ENCODE assay signal across 30 cellular contexts in genomic region chr18:79339094-79339908, GRCh38.
"Had no signal": no experiment of that assay in that cellular context is flagged by ENCODE, and none has a peak within 500 bp of the region (broad histone marks: within the 10 kb centered on the region; RNA-seq: fewer than 3 reads in every experiment).

No MANE protein-coding gene starts in this region.

- H3K9me3 ChIP-seq: esophagus muscularis mucosa, lower lobe of right lung, transverse colon, uterus had no signal

- H3K4me2 ChIP-seq: neural progenitor cell had no signal

- H3K4me1 ChIP-seq: esophagus muscularis mucosa, lower lobe of right lung, neural progenitor cell, uterus had no signal

- H3K27ac ChIP-seq: brain microvascular endothelial cell, esophagus muscularis mucosa, lower lobe of right lung, neural progenitor cell, skin epidermis, transverse colon, uterus, VCaP had no signal

- H3K27ac Mint-ChIP-seq: activated CD4-positive, alpha-beta memory T cell treated with anti-CD3 and anti-CD28 coated beads for 36 hours; activated naive CD4-positive, alpha-beta T cell treated with anti-CD3 and anti-CD28 coated beads for 36 hours; activated naive CD8-positive, alpha-beta T cell treated with anti-CD3 and anti-CD28 coated beads, Interleukin-2, amount 10 ng/mL, durations not matched to agents 7 days and 5 days; activated T-helper 1 cell treated with anti-CD3 and anti-CD28 coated beads, Interleukin-12 subunit alpha, Interleukin-12 subunit beta, Interleukin-2, Interleukin-4 antibody, amounts not matched to agents 30 ng/mL and 10 ng/mL and 1 ng/mL, durations not matched to agents 14 hours and 24 hours and 36 hours; natural killer cell; neural progenitor cell; stimulated activated naive B cell treated with anti-CD40 and anti-IgM and Interleukin-4, amounts not matched to agents 10 μg/mL and 1 μg/mL and 100 μg/mL, for 72 hours had no signal

- DNase-seq: activated CD4-positive, alpha-beta memory T cell treated with anti-CD3 and anti-CD28 coated beads for 36 hours; activated CD4-positive, alpha-beta T cell treated with anti-CD3 and anti-CD28 coated beads for 48 hours; activated CD8-positive, alpha-beta memory T cell treated with anti-CD3 and anti-CD28 coated beads, Interleukin-2, amount 50 U/mL, for 4 hours; activated effector memory CD4-positive, alpha-beta T cell treated with anti-CD3 and anti-CD28 coated beads, Interleukin-2, amount 50 U/mL, for 16 hours; activated naive CD4-positive, alpha-beta T cell treated with anti-CD3 and anti-CD28 coated beads for 36 hours; activated naive CD8-positive, alpha-beta T cell treated with anti-CD3 and anti-CD28 coated beads, Interleukin-2, amount 10 ng/mL, durations not matched to agents 7 days and 5 days; activated T-cell treated with anti-CD3 and anti-CD28 coated beads, Interleukin-2, amount 50 U/mL, for 1 hour; amniotic stem cell; brain microvascular endothelial cell; caudate nucleus; cortex of kidney; glutamatergic neuron; lower lobe of right lung; mesenchymal stem cell; natural killer cell; posterior cingulate gyrus; stimulated activated CD4-positive, alpha-beta T cell treated with anti-CD3 and anti-CD28 coated beads, Interleukin-1b, Interleukin-23, amount 100 ng/mL, for 48 hours; stimulated activated naive B cell treated with anti-CD40 and anti-IgM and Interleukin-4, amounts not matched to agents 10 μg/mL and 1 μg/mL and 100 μg/mL, for 72 hours; transverse colon; uterus had no signal

- H3K4me3 ChIP-seq: esophagus muscularis mucosa, lower lobe of right lung, neural progenitor cell, skin epidermis, transverse colon, uterus had no signal

- H2AFZ ChIP-seq: neural progenitor cell had no signal

- H3K27me3 ChIP-seq: brain microvascular endothelial cell, esophagus muscularis mucosa, neural progenitor cell, transverse colon, uterus had no signal

- H3K9ac ChIP-seq: neural progenitor cell had no signal

- ATAC-seq: left lobe of liver; lower lobe of right lung; natural killer cell; sciatic nerve; stimulated activated naive B cell treated with anti-CD40 and anti-IgM and Interleukin-4, amounts not matched to agents 10 μg/mL and 1 μg/mL and 100 μg/mL, for 72 hours had no signal

- H3K9me3 Mint-ChIP-seq: natural killer cell, neural progenitor cell had no signal

- FAIRE-seq: astrocyte, frontal cortex, TTC549 had no signal

- H3K4me3 Mint-ChIP-seq: activated CD4-positive, alpha-beta memory T cell treated with anti-CD3 and anti-CD28 coated beads for 36 hours; activated naive CD4-positive, alpha-beta T cell treated with anti-CD3 and anti-CD28 coated beads for 36 hours; activated naive CD8-positive, alpha-beta T cell treated with anti-CD3 and anti-CD28 coated beads, Interleukin-2, amount 10 ng/mL, durations not matched to agents 7 days and 5 days; activated T-helper 1 cell treated with anti-CD3 and anti-CD28 coated beads, Interleukin-12 subunit alpha, Interleukin-12 subunit beta, Interleukin-2, Interleukin-4 antibody, amounts not matched to agents 30 ng/mL and 10 ng/mL and 1 ng/mL, durations not matched to agents 14 hours and 24 hours and 36 hours; natural killer cell; neural progenitor cell; stimulated activated naive B cell treated with anti-CD40 and anti-IgM and Interleukin-4, amounts not matched to agents 10 μg/mL and 1 μg/mL and 100 μg/mL, for 72 hours had no signal

- H3K4me1 Mint-ChIP-seq: activated naive CD8-positive, alpha-beta T cell treated with anti-CD3 and anti-CD28 coated beads, Interleukin-2, amount 10 ng/mL, durations not matched to agents 7 days and 5 days; neural progenitor cell; stimulated activated naive B cell treated with anti-CD40 and anti-IgM and Interleukin-4, amounts not matched to agents 10 μg/mL and 1 μg/mL and 100 μg/mL, for 72 hours had no signal

- H3K36me3 Mint-ChIP-seq: natural killer cell had no signal

- H3K36me3 ChIP-seq: brain microvascular endothelial cell, neural progenitor cell, transverse colon, uterus had no signal

- H3K27me3 Mint-ChIP-seq: activated CD4-positive, alpha-beta memory T cell treated with anti-CD3 and anti-CD28 coated beads for 36 hours; activated naive CD8-positive, alpha-beta T cell treated with anti-CD3 and anti-CD28 coated beads, Interleukin-2, amount 10 ng/mL, durations not matched to agents 7 days and 5 days; stimulated activated naive B cell treated with anti-CD40 and anti-IgM and Interleukin-4, amounts not matched to agents 10 μg/mL and 1 μg/mL and 100 μg/mL, for 72 hours had no signal
